8 cellular contexts compared by ENCODE assay signal in genomic region chrX:47523297-47523696, GRCh38. TPM values are rescaled to one million over a fixed set of nuclear protein-coding genes. Genes with fewer than 3 reads are reported as not detected.
DNase-seq lines count a peak whose midpoint lies in the region; ATAC-seq and TF ChIP-seq lines count a peak whose summit lies in the region.

No MANE protein-coding gene starts in this region.

- H3K4me1 ChIP-seq in thyroid gland: peaks cover 0 to 4% of the 10 kb centered on the region in 2 donors

- WGBS in thyroid gland, 2 donors: 20 to 40% methylated on average over 4 to 6 of the region's 33 CpGs

- H3K9me3 ChIP-seq in MG63: no peaks in the 10 kb centered on the region
- H3K9me3 ChIP-seq in thyroid gland: no peaks in the 10 kb centered on the region

- H3K36me3 Mint-ChIP-seq in activated naive CD4-positive, alpha-beta T cell treated with anti-CD3 and anti-CD28 coated beads, Interleukin-2, amount 50 U/mL, for 24 hours: no peaks in the 10 kb centered on the region
- H3K36me3 Mint-ChIP-seq in glutamatergic neuron (ENCODE audit: unreplicated experiment) (no peaks in the 10 kb centered on the region), osteocyte (ENCODE audit: unreplicated experiment) (no peaks in the 10 kb centered on the region)

- H3K4me1 Mint-ChIP-seq in activated naive CD4-positive, alpha-beta T cell treated with anti-CD3 and anti-CD28 coated beads, Interleukin-2, amount 50 U/mL, for 24 hours: no peaks in the 10 kb centered on the region
- H3K4me1 Mint-ChIP-seq in glutamatergic neuron (ENCODE audit: low read depth, unreplicated experiment) (no peaks in the 10 kb centered on the region), osteocyte (ENCODE audit: unreplicated experiment) (peaks cover 4% of the 10 kb centered on the region)

- H3K36me3 ChIP-seq in MG63: no peaks in the 10 kb centered on the region
- H3K36me3 ChIP-seq in thyroid gland: no peaks in the 10 kb centered on the region

- TF ChIP-seq CTCF in glutamatergic neuron (IDR thresholded peaks at IDR 0.05; ENCODE audit: partially characterized antibody, unreplicated experiment) (peak; percentile 77), osteocyte (IDR thresholded peaks at IDR 0.05) (peak; percentile 85), thyroid gland (IDR thresholded peaks at IDR 0.05) (peak; percentile 45 to 86 (median 65))

- DNase-seq in DMS53 treated with DMSO at 0.1 percent for 48 hours (lab: John Stamatoyannopoulos, UW; ENCODE audit: unreplicated experiment): peak; percentile 57
- peak; percentile 72 for DNase-seq in MG63
- peak; percentile 88 for DNase-seq in glutamatergic neuron
- peak; percentile 94 for DNase-seq in osteocyte (ENCODE audit: extremely low spot score, unreplicated experiment)
- DNase-seq in thyroid gland: peak; percentile 80 to 81

- H3K27ac ChIP-seq in thyroid gland: no peak overlapping the region

- H3K9me3 Mint-ChIP-seq in activated naive CD4-positive, alpha-beta T cell treated with anti-CD3 and anti-CD28 coated beads, Interleukin-2, amount 50 U/mL, for 24 hours: no peaks in the 10 kb centered on the region
- H3K9me3 Mint-ChIP-seq in glutamatergic neuron (ENCODE audit: unreplicated experiment): no peaks in the 10 kb centered on the region
- H3K9me3 Mint-ChIP-seq in osteocyte (ENCODE audit: unreplicated experiment): no peaks in the 10 kb centered on the region

- no peak for TF ChIP-seq POLR2A in thyroid gland (IDR thresholded peaks at IDR 0.05)

- ATAC-seq in GM21786 (IDR thresholded peaks at IDR 0.05; ENCODE audit: unreplicated experiment) (peak; percentile 96), SK-N-SH treated with all-trans-retinoic acid at 6 μM for 48 hours (peak; percentile 100)

- H3K27me3 Mint-ChIP-seq in activated naive CD4-positive, alpha-beta T cell treated with anti-CD3 and anti-CD28 coated beads, Interleukin-2, amount 50 U/mL, for 24 hours: no peaks in the 10 kb centered on the region
- H3K27me3 Mint-ChIP-seq in glutamatergic neuron (ENCODE audit: unreplicated experiment): peaks cover 1% of the 10 kb centered on the region
- H3K27me3 Mint-ChIP-seq in osteocyte (ENCODE audit: unreplicated experiment): no peaks in the 10 kb centered on the region

- H3K27me3 ChIP-seq in MG63: no peaks in the 10 kb centered on the region
- H3K27me3 ChIP-seq in thyroid gland: no peaks in the 10 kb centered on the region

- intact Hi-C loops in thyroid gland (cut with DNase I): no loop called here

- H3K4me3 Mint-ChIP-seq in activated naive CD4-positive, alpha-beta T cell treated with anti-CD3 and anti-CD28 coated beads, Interleukin-2, amount 50 U/mL, for 24 hours: peak overlapping the region; percentile 75
- H3K4me3 Mint-ChIP-seq in glutamatergic neuron (ENCODE audit: unreplicated experiment) (peak overlapping the region; percentile 80), osteocyte (ENCODE audit: unreplicated experiment) (peak overlapping the region; percentile 70)

- H3K27ac Mint-ChIP-seq in activated naive CD4-positive, alpha-beta T cell treated with anti-CD3 and anti-CD28 coated beads, Interleukin-2, amount 50 U/mL, for 24 hours: no peak overlapping the region
- H3K27ac Mint-ChIP-seq in glutamatergic neuron (ENCODE audit: unreplicated experiment) (no peak overlapping the region), osteocyte (ENCODE audit: unreplicated experiment) (no peak overlapping the region)

- H3K4me3 ChIP-seq in MG63 (peak overlapping the region; percentile 50), thyroid gland (replicated peaks in 1 of 3) (peak overlapping the region in 1 of 3 donors; percentile 46)

TF ChIP-seq in SK-N-SH treated with all-trans-retinoic acid at 6 μM for 48 hours, 23 proteins besides CTCF, POLR2A, EP300 and RAD21:
- TF ChIP-seq ZNF8 (CRISPR knock-in tag; IDR thresholded peaks at IDR 0.05) (no peak), ZFP3 (CRISPR knock-in tag; IDR thresholded peaks at IDR 0.05) (no peak), CREB5 (CRISPR knock-in tag; IDR thresholded peaks at IDR 0.05; ENCODE audit: low read depth) (no peak), SNAI2 (CRISPR knock-in tag; IDR thresholded peaks at IDR 0.05) (no peak), OSR1 (CRISPR knock-in tag; IDR thresholded peaks at IDR 0.05) (no peak), ZFP30 (CRISPR knock-in tag; IDR thresholded peaks at IDR 0.05) (no peak), ZNF70 (CRISPR knock-in tag; IDR thresholded peaks at IDR 0.05) (no peak), RARB (CRISPR knock-in tag; IDR thresholded peaks at IDR 0.05) (no peak), GLIS3 (CRISPR knock-in tag; IDR thresholded peaks at IDR 0.05) (no peak), ZC3H10 (CRISPR knock-in tag; IDR thresholded peaks at IDR 0.05) (no peak), CSDC2 (CRISPR knock-in tag; IDR thresholded peaks at IDR 0.05) (no peak), ZNF565 (CRISPR knock-in tag; conservative IDR thresholded peaks at IDR 0.05; ENCODE audit: low read depth) (no peak)
- TF ChIP-seq, protein P1, sequence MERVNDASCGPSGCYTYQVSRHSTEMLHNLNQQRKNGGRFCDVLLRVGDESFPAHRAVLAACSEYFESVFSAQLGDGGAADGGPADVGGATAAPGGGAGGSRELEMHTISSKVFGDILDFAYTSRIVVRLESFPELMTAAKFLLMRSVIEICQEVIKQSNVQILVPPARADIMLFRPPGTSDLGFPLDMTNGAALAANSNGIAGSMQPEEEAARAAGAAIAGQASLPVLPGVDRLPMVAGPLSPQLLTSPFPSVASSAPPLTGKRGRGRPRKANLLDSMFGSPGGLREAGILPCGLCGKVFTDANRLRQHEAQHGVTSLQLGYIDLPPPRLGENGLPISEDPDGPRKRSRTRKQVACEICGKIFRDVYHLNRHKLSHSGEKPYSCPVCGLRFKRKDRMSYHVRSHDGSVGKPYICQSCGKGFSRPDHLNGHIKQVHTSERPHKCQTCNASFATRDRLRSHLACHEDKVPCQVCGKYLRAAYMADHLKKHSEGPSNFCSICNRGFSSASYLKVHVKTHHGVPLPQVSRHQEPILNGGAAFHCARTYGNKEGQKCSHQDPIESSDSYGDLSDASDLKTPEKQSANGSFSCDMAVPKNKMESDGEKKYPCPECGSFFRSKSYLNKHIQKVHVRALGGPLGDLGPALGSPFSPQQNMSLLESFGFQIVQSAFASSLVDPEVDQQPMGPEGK (CRISPR knock-in tag; IDR thresholded peaks at IDR 0.05; ENCODE audit: borderline replicate concordance): no peak
- TF ChIP-seq, protein P2, sequence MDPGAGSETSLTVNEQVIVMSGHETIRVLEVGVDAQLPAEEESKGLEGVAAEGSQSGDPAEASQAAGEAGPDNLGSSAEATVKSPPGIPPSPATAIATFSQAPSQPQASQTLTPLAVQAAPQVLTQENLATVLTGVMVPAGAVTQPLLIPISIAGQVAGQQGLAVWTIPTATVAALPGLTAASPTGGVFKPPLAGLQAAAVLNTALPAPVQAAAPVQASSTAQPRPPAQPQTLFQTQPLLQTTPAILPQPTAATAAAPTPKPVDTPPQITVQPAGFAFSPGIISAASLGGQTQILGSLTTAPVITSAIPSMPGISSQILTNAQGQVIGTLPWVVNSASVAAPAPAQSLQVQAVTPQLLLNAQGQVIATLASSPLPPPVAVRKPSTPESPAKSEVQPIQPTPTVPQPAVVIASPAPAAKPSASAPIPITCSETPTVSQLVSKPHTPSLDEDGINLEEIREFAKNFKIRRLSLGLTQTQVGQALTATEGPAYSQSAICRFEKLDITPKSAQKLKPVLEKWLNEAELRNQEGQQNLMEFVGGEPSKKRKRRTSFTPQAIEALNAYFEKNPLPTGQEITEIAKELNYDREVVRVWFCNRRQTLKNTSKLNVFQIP (CRISPR knock-in tag; IDR thresholded peaks at IDR 0.05; ENCODE audit: borderline replicate concordance, low read depth): no peak

RNA-seq across cellular contexts. Expression of gene ARAF, which starts 37.7 kb away (rescaled TPM):
- total RNA-seq in MG63 (2014; rRNA removed; shearing (Covaris generic); ENCODE audit: low replicate concordance): 2.0 and 9.3 TPM in 2 replicates
- total RNA-seq in glutamatergic neuron (ENCODE audit: unreplicated experiment): 25.5 TPM
- 66.8 and 73.9 TPM in 2 replicates for total RNA-seq in osteocyte
- total RNA-seq in thyroid gland: 10 to 100 TPM; 34.0 to 59.4 (median 45.8) TPM

RNA-seq across cellular contexts. Expression of gene ZNF41, which starts 40.3 kb away (rescaled TPM):
- total RNA-seq in MG63 (2014; rRNA removed; shearing (Covaris generic); ENCODE audit: low replicate concordance): 2.4 and 4.8 TPM in 2 replicates
- total RNA-seq in glutamatergic neuron (ENCODE audit: unreplicated experiment): 7.6 TPM
- total RNA-seq in osteocyte: 6.3 and 8.8 TPM in 2 replicates
- 10 to 100 TPM; 11.0 to 18.1 (median 14.5) TPM for total RNA-seq in thyroid gland

RNA-seq across cellular contexts. Expression of gene TIMP1, which starts 58.9 kb away (rescaled TPM):
- 162 and 333 TPM in 2 replicates for total RNA-seq in MG63 (2014; rRNA removed; shearing (Covaris generic); ENCODE audit: low replicate concordance)
- total RNA-seq in glutamatergic neuron (ENCODE audit: unreplicated experiment) (5.9 TPM), osteocyte (403 and 405 TPM in 2 replicates), thyroid gland (100 to 1,000 TPM in 2 of 4 donors, 10 to 100 TPM in 2; 46.5 to 395 (median 89.3) TPM)
